19 cellular contexts compared by ENCODE assay signal in the genomic region with DNA sequence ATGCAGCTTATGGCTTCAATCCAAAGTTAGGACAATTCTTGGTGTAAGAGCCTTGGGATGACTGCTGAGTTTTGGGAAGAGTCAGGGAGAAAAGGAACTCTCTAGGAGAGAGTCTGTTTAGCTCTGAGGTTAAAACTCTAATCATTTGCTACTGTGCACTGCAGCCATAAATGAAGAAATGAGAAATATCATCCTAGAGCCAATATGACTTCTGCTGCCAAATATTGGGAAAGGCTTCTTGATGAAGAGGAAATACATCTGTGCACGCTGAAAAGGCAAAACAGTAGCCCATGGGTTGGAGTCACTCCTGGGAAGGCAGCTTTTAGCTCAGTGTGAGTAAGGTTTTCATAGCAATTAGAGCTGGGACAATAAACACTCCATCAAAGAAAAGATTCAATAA.
A peak's percentile ranks its signal among the peaks of the same experiment; 100 is the strongest.
DNase-seq lines count a peak whose midpoint lies in the region; ATAC-seq and TF ChIP-seq lines count a peak whose summit lies in the region.
"Had no signal": no experiment of that assay in that cellular context is flagged by ENCODE, and none has a peak within 500 bp of the region (broad histone marks: within the 10 kb centered on the region; RNA-seq: fewer than 3 reads in every experiment).

No MANE protein-coding gene starts in this region.

- H3K27me3 ChIP-seq in right atrium auricular region (no peaks in the 10 kb centered on the region), gastroesophageal sphincter (no peaks in the 10 kb centered on the region)
- H3K27me3 ChIP-seq: BE2C had no signal

- no peaks in the 10 kb centered on the region for H3K9me3 ChIP-seq in right atrium auricular region
- no peaks in the 10 kb centered on the region for H3K9me3 ChIP-seq in gastroesophageal sphincter
- H3K9me3 ChIP-seq: BE2C had no signal

- WGBS in gastroesophageal sphincter (ENCODE audit: low coverage in 1 of 2), 2 donors, result 45 to 70% methylated on average over 1 of the region's 1 CpG

- H3K4me3 ChIP-seq in right atrium auricular region, result no peak overlapping the region
- H3K4me3 ChIP-seq in gastroesophageal sphincter, result no peak overlapping the region
- H3K4me3 ChIP-seq: PC-9 had no signal

- no peak for TF ChIP-seq EP300 in gastroesophageal sphincter (IDR thresholded peaks at IDR 0.05)

- intact Hi-C loops in Right ventricle myocardium superior (cut with DNase I), result no loop called here
- intact Hi-C loops in sciatic nerve (cut with DNase I), result no loop called here

- H3K27ac ChIP-seq in right atrium auricular region, result no peak overlapping the region
- H3K27ac ChIP-seq in gastroesophageal sphincter, result no peak overlapping the region
- H3K27ac ChIP-seq: PC-9 had no signal

- DNase-seq in Right ventricle myocardium superior, result no peak
- no peak for DNase-seq in right atrium auricular region (ENCODE audit: low spot score)
- DNase-seq in sciatic nerve (ENCODE audit: low spot score), result no peak
- DNase-seq in activated CD4-positive, alpha-beta T cell treated with anti-CD3 and anti-CD28 coated beads, Interleukin-2, amount 50 U/mL, for 1 hour, result no peak
- DNase-seq in germinal center (ENCODE audit: low spot score), result no peak
- DNase-seq: 8988T; BE2C; CD8-positive, alpha-beta T cell; DMS79; HCEC 1CT; KG1; NCI-H1436 treated with DMSO at 0.1 percent for 48 hours; NCI-H2081 treated with DMSO at 0.1 percent for 48 hours; NCI-H510A; NCI-H82; PC-9 had no signal

- H3K36me3 ChIP-seq in right atrium auricular region, result no peaks in the 10 kb centered on the region
- H3K36me3 ChIP-seq in gastroesophageal sphincter, result no peaks in the 10 kb centered on the region
- H3K36me3 ChIP-seq: BE2C had no signal

- TF ChIP-seq POLR2A in gastroesophageal sphincter (IDR thresholded peaks at IDR 0.05), result no peak

- ATAC-seq in Right ventricle myocardium superior (ENCODE audit: poor library complexity) (peak; percentile 83), gastroesophageal sphincter (peak; percentile 84), sciatic nerve (peak; percentile 65), HG03139 (IDR thresholded peaks at IDR 0.05; ENCODE audit: unreplicated experiment) (no peak), GM18868 (IDR thresholded peaks at IDR 0.05; ENCODE audit: unreplicated experiment) (no peak)
- ATAC-seq: CD8-positive, alpha-beta T cell had no signal

- H3K4me1 ChIP-seq in right atrium auricular region, result no peaks in the 10 kb centered on the region
- H3K4me1 ChIP-seq in gastroesophageal sphincter, result peaks cover 0 to 11% (median 0%) of the 10 kb centered on the region in 3 donors
- H3K4me1 ChIP-seq: BE2C had no signal

- TF ChIP-seq CTCF in right atrium auricular region (IDR thresholded peaks at IDR 0.05), result no peak
- TF ChIP-seq CTCF in gastroesophageal sphincter (IDR thresholded peaks at IDR 0.05), result no peak

Comparison
In these comparisons a context has a peak if more than half of its experiments do, and no peak if none do; other contexts are left out.
1. ATAC-seq: peak in Right ventricle myocardium superior (single experiment), gastroesophageal sphincter (single experiment) and sciatic nerve (single experiment); none in HG03139 (single experiment) and GM18868 (single experiment).